In genomic region chr1:109109906-109110305, GRCh38 we compare ENCODE assay signal across 15 cellular contexts. TPM values are rescaled to one million over a fixed set of nuclear protein-coding genes. Genes with fewer than 3 reads are reported as not detected.
DNase-seq lines count a peak whose midpoint lies in the region; ATAC-seq and TF ChIP-seq lines count a peak whose summit lies in the region.
"Had no signal": no experiment of that assay in that cellular context is flagged by ENCODE, and none has a peak within 500 bp of the region (broad histone marks: within the 10 kb centered on the region; RNA-seq: fewer than 3 reads in every experiment).

No MANE protein-coding gene starts in this region.

- intact Hi-C loops in activated CD4-positive, alpha-beta T cell treated with anti-CD3 and anti-CD28 coated beads for 36 hours (cut with DNase I, micrococcal nuclease): loop anchor here (5.0 to 10.0 kb wide), 4 partner anchors 52 to 905 kb away; partner anchors contain the start of genes PRPF38B (in 1 of the 2), PSMA5 (in 1 of the 2) and SLC25A24 (in 1 of the 2)

- no peak for DNase-seq in activated T-cell treated with anti-CD3 and anti-CD28 coated beads, Interleukin-2, amount 50 U/mL, for 72 hours
- DNase-seq in activated T-cell treated with anti-CD3 and anti-CD28 coated beads, Interleukin-2, amount 50 U/mL, for 48 hours: no peak
- DNase-seq in endothelial cell (ENCODE audit: low spot score): no peak
- DNase-seq in activated CD4-positive, alpha-beta T cell treated with anti-CD3 and anti-CD28 coated beads, Interleukin-2, amount 50 U/mL, for 4 hours: no peak
- DNase-seq in activated CD4-positive, alpha-beta T cell treated with anti-CD3 and anti-CD28 coated beads for 36 hours: no peak
- DNase-seq in activated naive CD4-positive, alpha-beta T cell treated with anti-CD3 and anti-CD28 coated beads, Interleukin-2, amount 10 ng/mL, durations not matched to agents 7 days and 5 days: no peak
- DNase-seq: C1 segment of cervical spinal cord; Calu3; CD4-positive, alpha-beta T cell; DMS 273 treated with DMSO at 0.1 percent for 48 hours; GM23248 had no signal

- no peak for TF ChIP-seq CTCF in endothelial cell (IDR thresholded peaks at IDR 0.05; ENCODE audit: unreplicated experiment)

- H3K27ac Mint-ChIP-seq in activated T-cell treated with anti-CD3 and anti-CD28 coated beads, Interleukin-2, amount 50 U/mL, for 72 hours: no peak overlapping the region
- H3K27ac Mint-ChIP-seq in activated T-helper 17 cell treated with anti-CD3 and anti-CD28 coated beads, Interleukin-2, amount 50 U/mL, for 72 hours: peak overlapping the region; percentile 67
- H3K27ac Mint-ChIP-seq in endothelial cell (ENCODE audit: unreplicated experiment): peak overlapping the region; percentile 4
- H3K27ac Mint-ChIP-seq in activated CD4-positive, alpha-beta T cell treated with anti-CD3 and anti-CD28 coated beads for 36 hours: no peak overlapping the region
- no peak overlapping the region for H3K27ac Mint-ChIP-seq in activated naive CD4-positive, alpha-beta T cell treated with anti-CD3 and anti-CD28 coated beads, Interleukin-2, amount 10 ng/mL, durations not matched to agents 7 days and 5 days
- H3K27ac Mint-ChIP-seq: B cell; CD4-positive, alpha-beta T cell had no signal

- POLR2A ChIA-PET in activated CD4-positive, alpha-beta T cell treated with anti-CD3 and anti-CD28 coated beads for 36 hours (lab: Charles Lee): interaction anchor here (0.9 to 2.5 kb wide), 2 partner anchors 9 to 10 kb away, joined by 3 to 15 read pairs; no protein-coding TSS in a partner anchor

- peaks cover 0 to 3% of the 10 kb centered on the region in 2 donors for H3K36me3 Mint-ChIP-seq in activated T-cell treated with anti-CD3 and anti-CD28 coated beads, Interleukin-2, amount 50 U/mL, for 72 hours (ENCODE audit: insufficient read depth in 2 of 2)
- peaks cover 7% of the 10 kb centered on the region for H3K36me3 Mint-ChIP-seq in activated T-helper 17 cell treated with anti-CD3 and anti-CD28 coated beads, Interleukin-2, amount 50 U/mL, for 72 hours (ENCODE audit: low read depth)
- no peaks in the 10 kb centered on the region for H3K36me3 Mint-ChIP-seq in endothelial cell (ENCODE audit: low read depth, unreplicated experiment)
- H3K36me3 Mint-ChIP-seq in activated CD4-positive, alpha-beta T cell treated with anti-CD3 and anti-CD28 coated beads for 36 hours (ENCODE audit: low read depth): no peaks in the 10 kb centered on the region
- H3K36me3 Mint-ChIP-seq in activated naive CD4-positive, alpha-beta T cell treated with anti-CD3 and anti-CD28 coated beads, Interleukin-2, amount 10 ng/mL, durations not matched to agents 7 days and 5 days: no peaks in the 10 kb centered on the region

- peaks cover 21% of the 10 kb centered on the region for H3K27me3 Mint-ChIP-seq in activated T-cell treated with anti-CD3 and anti-CD28 coated beads, Interleukin-2, amount 50 U/mL, for 72 hours (ENCODE audit: low read depth)
- H3K27me3 Mint-ChIP-seq in activated T-helper 17 cell treated with anti-CD3 and anti-CD28 coated beads, Interleukin-2, amount 50 U/mL, for 72 hours: no peaks in the 10 kb centered on the region
- peaks cover 16% of the 10 kb centered on the region for H3K27me3 Mint-ChIP-seq in endothelial cell (ENCODE audit: unreplicated experiment)
- H3K27me3 Mint-ChIP-seq in activated CD4-positive, alpha-beta T cell treated with anti-CD3 and anti-CD28 coated beads for 36 hours: no peaks in the 10 kb centered on the region
- H3K27me3 Mint-ChIP-seq in activated naive CD4-positive, alpha-beta T cell treated with anti-CD3 and anti-CD28 coated beads, Interleukin-2, amount 10 ng/mL, durations not matched to agents 7 days and 5 days: peaks cover 67% of the 10 kb centered on the region

- H3K4me1 Mint-ChIP-seq in activated T-cell treated with anti-CD3 and anti-CD28 coated beads, Interleukin-2, amount 50 U/mL, for 72 hours (ENCODE audit: low read depth): peaks cover 34% of the 10 kb centered on the region
- peaks cover 12% of the 10 kb centered on the region for H3K4me1 Mint-ChIP-seq in activated T-helper 17 cell treated with anti-CD3 and anti-CD28 coated beads, Interleukin-2, amount 50 U/mL, for 72 hours
- H3K4me1 Mint-ChIP-seq in endothelial cell (ENCODE audit: unreplicated experiment): peaks cover 10% of the 10 kb centered on the region
- peaks cover 25% of the 10 kb centered on the region for H3K4me1 Mint-ChIP-seq in activated CD4-positive, alpha-beta T cell treated with anti-CD3 and anti-CD28 coated beads for 36 hours
- peaks cover 26% of the 10 kb centered on the region for H3K4me1 Mint-ChIP-seq in activated naive CD4-positive, alpha-beta T cell treated with anti-CD3 and anti-CD28 coated beads, Interleukin-2, amount 10 ng/mL, durations not matched to agents 7 days and 5 days

- CTCF ChIA-PET in activated CD4-positive, alpha-beta T cell treated with anti-CD3 and anti-CD28 coated beads for 36 hours (lab: Charles Lee): interaction anchor here (0.9 to 7.1 kb wide), 5 partner anchors 8 to 282 kb away, joined by 3 to 73 read pairs (median 3); partner anchors contain the start of gene TAF13
- CTCF ChIA-PET in activated naive CD4-positive, alpha-beta T cell treated with anti-CD3 and anti-CD28 coated beads, Interleukin-2, amount 10 ng/mL, durations not matched to agents 7 days and 5 days (lab: Charles Lee): interaction anchor here (0.9 to 4.0 kb wide), 6 partner anchors 9 to 282 kb away, joined by 3 to 45 read pairs (median 12); partner anchors contain the start of gene TMEM167B

- ATAC-seq in activated T-cell treated with anti-CD3 and anti-CD28 coated beads, Interleukin-2, amount 50 U/mL, for 72 hours (replicated peaks in 1 of 2): peak; percentile 3 to 16
- ATAC-seq in activated T-helper 17 cell treated with anti-CD3 and anti-CD28 coated beads, Interleukin-2, amount 50 U/mL, for 72 hours (replicated peaks): no peak
- ATAC-seq in activated CD4-positive, alpha-beta T cell treated with anti-CD3 and anti-CD28 coated beads for 36 hours: no peak
- ATAC-seq: HCT116, HepG2 had no signal

- no peak overlapping the region for H3K4me3 Mint-ChIP-seq in activated T-cell treated with anti-CD3 and anti-CD28 coated beads, Interleukin-2, amount 50 U/mL, for 72 hours
- H3K4me3 Mint-ChIP-seq in activated T-helper 17 cell treated with anti-CD3 and anti-CD28 coated beads, Interleukin-2, amount 50 U/mL, for 72 hours: no peak overlapping the region
- no peak overlapping the region for H3K4me3 Mint-ChIP-seq in endothelial cell (ENCODE audit: unreplicated experiment)
- no peak overlapping the region for H3K4me3 Mint-ChIP-seq in activated CD4-positive, alpha-beta T cell treated with anti-CD3 and anti-CD28 coated beads for 36 hours
- H3K4me3 Mint-ChIP-seq in activated naive CD4-positive, alpha-beta T cell treated with anti-CD3 and anti-CD28 coated beads, Interleukin-2, amount 10 ng/mL, durations not matched to agents 7 days and 5 days: no peak overlapping the region
- H3K4me3 Mint-ChIP-seq: B cell; CD4-positive, alpha-beta T cell had no signal

- no peaks in the 10 kb centered on the region for H3K9me3 Mint-ChIP-seq in activated T-cell treated with anti-CD3 and anti-CD28 coated beads, Interleukin-2, amount 50 U/mL, for 72 hours
- H3K9me3 Mint-ChIP-seq in activated T-helper 17 cell treated with anti-CD3 and anti-CD28 coated beads, Interleukin-2, amount 50 U/mL, for 72 hours: no peaks in the 10 kb centered on the region
- H3K9me3 Mint-ChIP-seq in endothelial cell (ENCODE audit: unreplicated experiment): no peaks in the 10 kb centered on the region
- no peaks in the 10 kb centered on the region for H3K9me3 Mint-ChIP-seq in activated CD4-positive, alpha-beta T cell treated with anti-CD3 and anti-CD28 coated beads for 36 hours (ENCODE audit: low read depth)
- H3K9me3 Mint-ChIP-seq in activated naive CD4-positive, alpha-beta T cell treated with anti-CD3 and anti-CD28 coated beads, Interleukin-2, amount 10 ng/mL, durations not matched to agents 7 days and 5 days: no peaks in the 10 kb centered on the region
- H3K9me3 Mint-ChIP-seq: CD4-positive, alpha-beta T cell had no signal

RNA-seq across cellular contexts. Expression of gene ELAPOR1, which starts 4.0 kb away (rescaled TPM):
- 10 to 100 TPM in 1 of 2 donors, 1 to 10 TPM in 1; 9.4 to 10.2 TPM for total RNA-seq in activated T-cell treated with anti-CD3 and anti-CD28 coated beads, Interleukin-2, amount 50 U/mL, for 72 hours
- 10 to 100 TPM in 1 of 2 donors, 1 to 10 TPM in 1; 3.9 to 33.3 TPM for total RNA-seq in activated T-helper 17 cell treated with anti-CD3 and anti-CD28 coated beads, Interleukin-2, amount 50 U/mL, for 72 hours
- total RNA-seq in endothelial cell (ENCODE audit: unreplicated experiment): 0.26 TPM
- 1 to 10 TPM; 7.1 to 8.7 TPM for total RNA-seq in activated CD4-positive, alpha-beta T cell treated with anti-CD3 and anti-CD28 coated beads for 36 hours

RNA-seq across cellular contexts. Expression of gene TMEM167B, which starts 19.3 kb away (rescaled TPM):
- 10 to 100 TPM; 50.2 to 57.1 TPM for total RNA-seq in activated T-cell treated with anti-CD3 and anti-CD28 coated beads, Interleukin-2, amount 50 U/mL, for 72 hours
- 10 to 100 TPM; 26.8 to 51.9 TPM for total RNA-seq in activated T-helper 17 cell treated with anti-CD3 and anti-CD28 coated beads, Interleukin-2, amount 50 U/mL, for 72 hours
- total RNA-seq in endothelial cell (ENCODE audit: unreplicated experiment): 22.3 TPM
- 10 to 100 TPM; 26.8 to 28.4 TPM for total RNA-seq in activated CD4-positive, alpha-beta T cell treated with anti-CD3 and anti-CD28 coated beads for 36 hours

RNA-seq across cellular contexts. Expression of gene TAF13, which starts 34.1 kb away (rescaled TPM):
- total RNA-seq in activated T-cell treated with anti-CD3 and anti-CD28 coated beads, Interleukin-2, amount 50 U/mL, for 72 hours: 10 to 100 TPM; 25.9 to 29.4 TPM
- total RNA-seq in activated T-helper 17 cell treated with anti-CD3 and anti-CD28 coated beads, Interleukin-2, amount 50 U/mL, for 72 hours: 10 to 100 TPM; 18.3 to 27.4 TPM
- 33.7 TPM for total RNA-seq in endothelial cell (ENCODE audit: unreplicated experiment)
- 10 to 100 TPM; 12.1 to 20.1 TPM for total RNA-seq in activated CD4-positive, alpha-beta T cell treated with anti-CD3 and anti-CD28 coated beads for 36 hours

Comparison
In these comparisons a context has a peak if more than half of its experiments do, and no peak if none do; other contexts are left out.
1. ATAC-seq: peak in activated T-cell treated with anti-CD3 and anti-CD28 coated beads, Interleukin-2, amount 50 U/mL, for 72 hours (2 of 2); none in activated T-helper 17 cell treated with anti-CD3 and anti-CD28 coated beads, Interleukin-2, amount 50 U/mL, for 72 hours (single experiment) and activated CD4-positive, alpha-beta T cell treated with anti-CD3 and anti-CD28 coated beads for 36 hours (single experiment).
2. H3K27ac Mint-ChIP-seq: peak in activated T-helper 17 cell treated with anti-CD3 and anti-CD28 coated beads, Interleukin-2, amount 50 U/mL, for 72 hours (single experiment) and endothelial cell (single experiment); none in activated T-cell treated with anti-CD3 and anti-CD28 coated beads, Interleukin-2, amount 50 U/mL, for 72 hours (single experiment), activated CD4-positive, alpha-beta T cell treated with anti-CD3 and anti-CD28 coated beads for 36 hours (single experiment) and activated naive CD4-positive, alpha-beta T cell treated with anti-CD3 and anti-CD28 coated beads, Interleukin-2, amount 10 ng/mL, durations not matched to agents 7 days and 5 days (single experiment).